In genomic region chr3:116129187-116129945, GRCh38 we compare ENCODE assay signal across 11 cellular contexts.
"Had no signal": no experiment of that assay in that cellular context is flagged by ENCODE, and none has a peak within 500 bp of the region (broad histone marks: within the 10 kb centered on the region; RNA-seq: fewer than 3 reads in every experiment).

No MANE protein-coding gene starts in this region.

- H3K27me3 ChIP-seq: upper lobe of left lung had no signal

- H3K27ac ChIP-seq: upper lobe of left lung had no signal

- H3K9me3 ChIP-seq: upper lobe of left lung had no signal

- H3K4me3 ChIP-seq: upper lobe of left lung had no signal

- DNase-seq: activated CD4-positive, CD25-positive, alpha-beta regulatory T cell treated with anti-CD3 and anti-CD28 coated beads, Interleukin-2, amount 50 U/mL, for 72 hours; activated naive CD8-positive, alpha-beta T cell treated with anti-CD3 and anti-CD28 coated beads for 36 hours; effector memory CD4-positive, alpha-beta T cell; foreskin fibroblast; glutamatergic neuron; kidney glomerular epithelial cell; occipital lobe; stimulated activated CD4-positive, alpha-beta T cell treated with anti-CD3 and anti-CD28 coated beads, Interleukin-1b, Interleukin-23, amount 100 ng/mL, for 48 hours; stimulated activated naive CD8-positive, alpha-beta T cell treated with anti-CD3 and anti-CD28 coated beads, Interleukin-15, amount 100 ng/mL, for 72 hours; T1000; upper lobe of left lung had no signal

- ATAC-seq: stimulated activated naive CD8-positive, alpha-beta T cell treated with anti-CD3 and anti-CD28 coated beads, Interleukin-15, amount 100 ng/mL, for 72 hours had no signal

- H3K4me1 ChIP-seq: upper lobe of left lung had no signal

- H3K36me3 ChIP-seq: upper lobe of left lung had no signal
